8 cellular contexts compared by ENCODE assay signal in genomic region chr4:183398298-183399129, GRCh38.
DNase-seq lines count a peak whose midpoint lies in the region; TF ChIP-seq lines count a peak whose summit lies in the region.

No MANE protein-coding gene starts in this region.

- DNase-seq in HFF-Myc (ENCODE audit: extremely low read depth, low read depth) (no peak), MV-4-11 (lab: John Stamatoyannopoulos, UW) (peak; percentile 75), choroid plexus epithelial cell (ENCODE audit: low read depth) (peak; percentile 79), kidney tubule cell (ENCODE audit: low spot score) (peak; percentile 75), NCI-H1105 treated with DMSO at 0.1 percent for 48 hours (lab: John Stamatoyannopoulos, UW) (no peak)
- peak; percentile 65 for DNase-seq in activated CD4-positive, CD25-positive, alpha-beta regulatory T cell treated with anti-CD3 and anti-CD28 coated beads, Interleukin-2, amount 50 U/mL, for 72 hours
- peak; percentile 40 to 56 for DNase-seq in stimulated activated CD4-positive, alpha-beta T cell treated with anti-CD3 and anti-CD28 coated beads, Interleukin-15, amount 100 ng/mL, for 48 hours (ENCODE audit: low read depth in 2 of 2)

- peak overlapping the region; percentile 10 for H3K4me3 ChIP-seq in HFF-Myc (replicated peaks; ENCODE audit: low read depth, low read length)
- peak overlapping the region; percentile 63 for H3K4me3 ChIP-seq in choroid plexus epithelial cell (ENCODE audit: low read depth, low read length)

- TF ChIP-seq CTCF in GM12874 (IDR thresholded peaks at IDR 0.05; ENCODE audit: insufficient read depth, low read depth, low read length) (peak; percentile 82), HFF-Myc (IDR thresholded peaks at IDR 0.05; ENCODE audit: low read depth, low read length, missing control alignments) (peak; percentile 63), choroid plexus epithelial cell (conservative IDR thresholded peaks at IDR 0.05; ENCODE audit: low read depth, low read length) (peak; percentile 65)

Comparison
In these comparisons a context has a peak if more than half of its experiments do, and no peak if none do; other contexts are left out.
1. DNase-seq: peak in MV-4-11 (single experiment), activated CD4-positive, CD25-positive, alpha-beta regulatory T cell treated with anti-CD3 and anti-CD28 coated beads, Interleukin-2, amount 50 U/mL, for 72 hours (single experiment), choroid plexus epithelial cell (single experiment), kidney tubule cell (single experiment) and stimulated activated CD4-positive, alpha-beta T cell treated with anti-CD3 and anti-CD28 coated beads, Interleukin-15, amount 100 ng/mL, for 48 hours (2 of 2); none in HFF-Myc (single experiment) and NCI-H1105 treated with DMSO at 0.1 percent for 48 hours (single experiment).
2. Peak in every context shown above with its lines, with median percentiles within 50 percentile points of each other: CTCF ChIP-seq.